In genomic region chr6:135817035-135817434, GRCh38 we compare ENCODE assay signal across 5 cellular contexts. TPM values are rescaled to one million over a fixed set of nuclear protein-coding genes. Genes with fewer than 3 reads are reported as not detected.
"Had no signal": no experiment of that assay in that cellular context is flagged by ENCODE, and none has a peak within 500 bp of the region (broad histone marks: within the 10 kb centered on the region; RNA-seq: fewer than 3 reads in every experiment).

No MANE protein-coding gene starts in this region.

- H3K9me3 ChIP-seq: HAP-1 had no signal

- ATAC-seq: GM23338, HCT116 had no signal

- H3K4me3 ChIP-seq: GM23248, GM23338, HAP-1 had no signal

- H3K9ac ChIP-seq: GM23248 had no signal

- H2AFZ ChIP-seq: GM23248, GM23338 had no signal

- H3K36me3 ChIP-seq: HAP-1 had no signal

- H3K27ac ChIP-seq: GM23248 had no signal

RNA-seq across cellular contexts. Expression of gene PDE7B, which starts 34.5 kb away (rescaled TPM):
- polyA plus RNA-seq: GM23338, H1 had no signal
